16 cellular contexts compared by ENCODE assay signal in the genomic region with DNA sequence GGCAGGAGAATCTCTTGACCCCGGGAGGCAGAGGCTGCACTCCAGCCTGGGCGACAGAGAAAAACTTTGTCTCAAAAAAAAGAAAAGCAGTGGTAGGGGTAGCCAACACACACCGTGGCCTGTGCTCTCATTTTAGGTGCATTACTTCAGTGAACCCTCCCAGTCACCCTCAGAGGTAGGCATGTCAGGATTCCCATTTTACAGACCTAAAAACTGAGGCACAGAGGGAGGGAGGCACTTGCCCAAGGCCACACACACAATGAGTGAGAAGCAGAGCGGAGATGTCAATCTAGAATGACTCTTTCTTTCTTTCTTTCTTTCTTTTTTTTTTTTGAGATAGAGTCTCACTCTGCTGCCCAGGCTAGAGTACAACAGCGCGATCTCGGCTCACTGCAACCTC. TPM values are rescaled to one million over a fixed set of nuclear protein-coding genes. Genes with fewer than 3 reads are reported as not detected.
A peak's percentile ranks its signal among the peaks of the same experiment; 100 is the strongest.
DNase-seq lines count a peak whose midpoint lies in the region; ATAC-seq and TF ChIP-seq lines count a peak whose summit lies in the region.
"Had no signal": no experiment of that assay in that cellular context is flagged by ENCODE, and none has a peak within 500 bp of the region (broad histone marks: within the 10 kb centered on the region; RNA-seq: fewer than 3 reads in every experiment).

No MANE protein-coding gene starts in this region.

- no peaks in the 10 kb centered on the region for H3K27me3 ChIP-seq in right atrium auricular region
- H3K27me3 ChIP-seq: Peyer's patch had no signal

- POLR2A ChIA-PET in activated naive CD8-positive, alpha-beta T cell treated with anti-CD3 and anti-CD28 coated beads, Interleukin-2, amount 10 ng/mL, durations not matched to agents 7 days and 5 days (lab: Charles Lee): interaction anchor here (0.5 to 5.8 kb wide), 4 partner anchors 13 to 102 kb away, joined by 3 to 105 read pairs (median 8); no protein-coding TSS in a partner anchor
- POLR2A ChIA-PET in T-cell (lab: Charles Lee): no interaction called here

- no peak for ATAC-seq in activated naive CD8-positive, alpha-beta T cell treated with anti-CD3 and anti-CD28 coated beads, Interleukin-2, amount 10 ng/mL, durations not matched to agents 7 days and 5 days (ENCODE audit: low read depth)
- ATAC-seq in T-cell (replicated peaks in 1 of 4) (no peak), GM18858 (IDR thresholded peaks at IDR 0.05; ENCODE audit: unreplicated experiment) (no peak)
- no peak for ATAC-seq in stimulated activated naive B cell treated with anti-CD40 and anti-IgM and Interleukin-4, amounts not matched to agents 10 μg/mL and 1 μg/mL and 100 μg/mL, for 72 hours (replicated peaks)

- peaks cover 2% of the 10 kb centered on the region for H3K9me3 Mint-ChIP-seq in activated naive CD8-positive, alpha-beta T cell treated with anti-CD3 and anti-CD28 coated beads, Interleukin-2, amount 10 ng/mL, durations not matched to agents 7 days and 5 days
- no peaks in the 10 kb centered on the region for H3K9me3 Mint-ChIP-seq in activated naive CD8-positive, alpha-beta T cell treated with anti-CD3 and anti-CD28 coated beads for 36 hours
- H3K9me3 Mint-ChIP-seq in T-cell (no peaks in the 10 kb centered on the region), chondrocyte (ENCODE audit: low read depth) (no peaks in the 10 kb centered on the region)
- peaks cover 6 to 17% of the 10 kb centered on the region in 2 donors for H3K9me3 Mint-ChIP-seq in stimulated activated naive B cell treated with anti-CD40 and anti-IgM and Interleukin-4, amounts not matched to agents 10 μg/mL and 1 μg/mL and 100 μg/mL, for 72 hours

- peak overlapping the region; percentile 96 for H3K4me3 Mint-ChIP-seq in activated naive CD8-positive, alpha-beta T cell treated with anti-CD3 and anti-CD28 coated beads, Interleukin-2, amount 10 ng/mL, durations not matched to agents 7 days and 5 days
- H3K4me3 Mint-ChIP-seq in activated naive CD8-positive, alpha-beta T cell treated with anti-CD3 and anti-CD28 coated beads for 36 hours: no peak overlapping the region
- H3K4me3 Mint-ChIP-seq in T-cell (peak overlapping the region in 1 of 3 donors; percentile 94), chondrocyte (ENCODE audit: unreplicated experiment) (no peak overlapping the region)
- no peak overlapping the region for H3K4me3 Mint-ChIP-seq in stimulated activated naive B cell treated with anti-CD40 and anti-IgM and Interleukin-4, amounts not matched to agents 10 μg/mL and 1 μg/mL and 100 μg/mL, for 72 hours

- H3K27ac Mint-ChIP-seq in activated naive CD8-positive, alpha-beta T cell treated with anti-CD3 and anti-CD28 coated beads, Interleukin-2, amount 10 ng/mL, durations not matched to agents 7 days and 5 days: peak overlapping the region; percentile 69
- no peak overlapping the region for H3K27ac Mint-ChIP-seq in activated naive CD8-positive, alpha-beta T cell treated with anti-CD3 and anti-CD28 coated beads for 36 hours
- peak overlapping the region; percentile 83 to 88 for H3K27ac Mint-ChIP-seq in T-cell
- no peak overlapping the region for H3K27ac Mint-ChIP-seq in chondrocyte (ENCODE audit: unreplicated experiment)
- peak overlapping the region; percentile 60 for H3K27ac Mint-ChIP-seq in stimulated activated naive B cell treated with anti-CD40 and anti-IgM and Interleukin-4, amounts not matched to agents 10 μg/mL and 1 μg/mL and 100 μg/mL, for 72 hours

- no peaks in the 10 kb centered on the region for H3K27me3 Mint-ChIP-seq in activated naive CD8-positive, alpha-beta T cell treated with anti-CD3 and anti-CD28 coated beads, Interleukin-2, amount 10 ng/mL, durations not matched to agents 7 days and 5 days
- H3K27me3 Mint-ChIP-seq in activated naive CD8-positive, alpha-beta T cell treated with anti-CD3 and anti-CD28 coated beads for 36 hours: no peaks in the 10 kb centered on the region
- H3K27me3 Mint-ChIP-seq in T-cell (no peaks in the 10 kb centered on the region), chondrocyte (ENCODE audit: low read depth) (no peaks in the 10 kb centered on the region)
- no peaks in the 10 kb centered on the region for H3K27me3 Mint-ChIP-seq in stimulated activated naive B cell treated with anti-CD40 and anti-IgM and Interleukin-4, amounts not matched to agents 10 μg/mL and 1 μg/mL and 100 μg/mL, for 72 hours
- H3K27me3 Mint-ChIP-seq: IgD-negative memory B cell had no signal

- TF ChIP-seq CTCF in chondrocyte (IDR thresholded peaks at IDR 0.05): no peak
- TF ChIP-seq CTCF in right atrium auricular region (IDR thresholded peaks at IDR 0.05): no peak

- CTCF ChIA-PET in T-cell (lab: Charles Lee): interaction anchor here in 1 of 2 donors (0.6 kb wide), 1 partner anchor 9 kb away, joined by 4 read pairs; no protein-coding TSS in a partner anchor

- no peak for DNase-seq in activated naive CD8-positive, alpha-beta T cell treated with anti-CD3 and anti-CD28 coated beads, Interleukin-2, amount 10 ng/mL, durations not matched to agents 7 days and 5 days
- DNase-seq in activated naive CD8-positive, alpha-beta T cell treated with anti-CD3 and anti-CD28 coated beads for 36 hours: no peak
- DNase-seq in T-cell (no peak), chondrocyte (ENCODE audit: low spot score) (peak; percentile 20), right atrium auricular region (ENCODE audit: low spot score) (no peak)
- DNase-seq in stimulated activated naive B cell treated with anti-CD40 and anti-IgM and Interleukin-4, amounts not matched to agents 10 μg/mL and 1 μg/mL and 100 μg/mL, for 72 hours: no peak
- DNase-seq: Caco-2, DMS53, NCI-H1417, NCI-H2029 treated with DMSO at 0.1 percent for 48 hours, NCI-H510A, Peyer's patch, SHP77 had no signal

- peaks cover 0 to 19% of the 10 kb centered on the region in 2 donors for H3K4me1 ChIP-seq in right atrium auricular region

- H3K36me3 Mint-ChIP-seq in activated naive CD8-positive, alpha-beta T cell treated with anti-CD3 and anti-CD28 coated beads, Interleukin-2, amount 10 ng/mL, durations not matched to agents 7 days and 5 days: peaks cover 69% of the 10 kb centered on the region
- peaks cover 94% of the 10 kb centered on the region for H3K36me3 Mint-ChIP-seq in activated naive CD8-positive, alpha-beta T cell treated with anti-CD3 and anti-CD28 coated beads for 36 hours
- H3K36me3 Mint-ChIP-seq in T-cell (peaks cover 33% of the 10 kb centered on the region), chondrocyte (ENCODE audit: low read depth) (no peaks in the 10 kb centered on the region)
- H3K36me3 Mint-ChIP-seq in stimulated activated naive B cell treated with anti-CD40 and anti-IgM and Interleukin-4, amounts not matched to agents 10 μg/mL and 1 μg/mL and 100 μg/mL, for 72 hours: peaks cover 78 to 87% of the 10 kb centered on the region in 2 donors

- H3K4me3 ChIP-seq in right atrium auricular region: no peak overlapping the region
- H3K4me3 ChIP-seq: HAP-1, Peyer's patch had no signal

- H3K4me1 Mint-ChIP-seq in activated naive CD8-positive, alpha-beta T cell treated with anti-CD3 and anti-CD28 coated beads, Interleukin-2, amount 10 ng/mL, durations not matched to agents 7 days and 5 days: peaks cover 78% of the 10 kb centered on the region
- H3K4me1 Mint-ChIP-seq in activated naive CD8-positive, alpha-beta T cell treated with anti-CD3 and anti-CD28 coated beads for 36 hours: peaks cover 77% of the 10 kb centered on the region
- H3K4me1 Mint-ChIP-seq in T-cell: peaks cover 89 to 90% (median 90%) of the 10 kb centered on the region in 3 donors
- peaks cover 41% of the 10 kb centered on the region for H3K4me1 Mint-ChIP-seq in chondrocyte (ENCODE audit: low read depth)
- peaks cover 65 to 91% of the 10 kb centered on the region in 2 donors for H3K4me1 Mint-ChIP-seq in stimulated activated naive B cell treated with anti-CD40 and anti-IgM and Interleukin-4, amounts not matched to agents 10 μg/mL and 1 μg/mL and 100 μg/mL, for 72 hours

- no peak overlapping the region for H3K27ac ChIP-seq in right atrium auricular region

- H3K36me3 ChIP-seq in right atrium auricular region: no peaks in the 10 kb centered on the region
- H3K36me3 ChIP-seq: HAP-1, Peyer's patch had no signal

- H3K9me3 ChIP-seq in right atrium auricular region: no peaks in the 10 kb centered on the region
- H3K9me3 ChIP-seq: Caco-2, HAP-1, Peyer's patch had no signal

RNA-seq across cellular contexts. Expression of a gene that starts 5.2 kb away (rescaled TPM):
- 100 to 1,000 TPM; 657 to 664 TPM for total RNA-seq in activated naive CD8-positive, alpha-beta T cell treated with anti-CD3 and anti-CD28 coated beads, Interleukin-2, amount 10 ng/mL, durations not matched to agents 7 days and 5 days
- 100 to 1,000 TPM; 588 to 605 TPM for total RNA-seq in activated naive CD8-positive, alpha-beta T cell treated with anti-CD3 and anti-CD28 coated beads for 36 hours
- total RNA-seq in T-cell (100 to 1,000 TPM; 205 to 265 (median 221) TPM), chondrocyte (27.4 to 57.6 TPM (median 52.8 TPM) in 3 replicates), right atrium auricular region (10 to 100 TPM in 1 of 2 donors, 1 to 10 TPM in 1; 8.0 to 27.1 TPM)

RNA-seq across cellular contexts. Expression of a gene that starts 35.6 kb away (rescaled TPM):
- 10 to 100 TPM; 66.8 to 72.6 TPM for total RNA-seq in activated naive CD8-positive, alpha-beta T cell treated with anti-CD3 and anti-CD28 coated beads, Interleukin-2, amount 10 ng/mL, durations not matched to agents 7 days and 5 days
- 10 to 100 TPM; 32.6 to 34.8 TPM for total RNA-seq in activated naive CD8-positive, alpha-beta T cell treated with anti-CD3 and anti-CD28 coated beads for 36 hours
- total RNA-seq in T-cell (100 to 1,000 TPM in 3 of 5 donors, 10 to 100 TPM in 2; 96.1 to 135 (median 127) TPM), chondrocyte (40.2 to 43.8 TPM (median 42.4 TPM) in 3 replicates), right atrium auricular region (10 to 100 TPM; 36.2 to 44.1 TPM)

Comparison
In these comparisons a context has a peak if more than half of its experiments do, and no peak if none do; other contexts are left out.
1. H3K27ac Mint-ChIP-seq: peak in activated naive CD8-positive, alpha-beta T cell treated with anti-CD3 and anti-CD28 coated beads, Interleukin-2, amount 10 ng/mL, durations not matched to agents 7 days and 5 days (single experiment), T-cell (2 of 2) and stimulated activated naive B cell treated with anti-CD40 and anti-IgM and Interleukin-4, amounts not matched to agents 10 μg/mL and 1 μg/mL and 100 μg/mL, for 72 hours (single experiment); none in activated naive CD8-positive, alpha-beta T cell treated with anti-CD3 and anti-CD28 coated beads for 36 hours (single experiment) and chondrocyte (single experiment).